33 cellular contexts compared by ENCODE assay signal in the genomic region with DNA sequence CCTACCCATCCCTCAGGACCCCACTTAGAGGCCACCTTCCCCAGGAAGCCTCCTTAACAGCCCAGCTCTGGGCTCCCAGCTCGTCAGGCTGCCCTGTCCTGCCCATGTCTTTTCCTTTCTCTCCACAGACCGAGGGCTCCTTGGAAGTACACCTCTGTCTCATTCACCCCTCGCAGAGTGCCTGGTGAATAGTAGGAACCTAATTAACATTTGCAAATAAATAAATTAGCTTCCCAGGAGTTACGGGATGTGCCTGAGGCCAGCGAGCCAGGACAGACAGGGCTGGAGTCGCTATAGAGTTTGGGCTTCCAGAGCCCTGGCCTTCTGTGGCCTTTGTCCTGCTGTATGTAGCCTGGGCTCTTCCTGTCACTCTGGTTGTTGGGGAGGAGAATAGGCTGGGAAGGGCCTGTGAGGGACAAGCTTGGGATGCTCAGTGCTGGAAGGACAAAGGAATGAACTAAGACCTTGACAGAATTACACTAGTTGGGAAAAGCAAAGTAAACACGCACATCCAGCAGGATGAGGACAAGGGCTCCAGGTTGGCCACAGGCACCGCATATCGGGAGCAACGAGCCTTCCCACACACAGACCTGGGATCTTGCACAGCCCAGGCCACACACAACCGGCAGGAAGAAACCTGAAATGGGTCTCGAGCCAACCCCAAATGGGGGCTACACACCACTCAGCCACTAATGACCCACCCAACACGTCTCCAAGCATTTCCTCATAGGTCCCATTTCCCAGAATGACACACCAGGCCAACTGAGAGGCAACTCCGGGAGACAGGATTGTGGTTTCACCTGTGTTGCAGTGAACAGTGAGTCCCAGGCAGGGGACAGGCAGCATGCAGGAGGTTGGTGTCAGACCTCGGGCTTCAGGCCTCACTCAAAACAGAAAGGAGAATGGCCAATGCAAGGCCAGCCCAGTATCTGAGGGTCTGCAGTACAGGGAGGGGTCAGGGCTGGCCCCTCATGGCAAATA. TPM values are rescaled to one million over a fixed set of nuclear protein-coding genes. Genes with fewer than 3 reads are reported as not detected.
DNase-seq lines count a peak whose midpoint lies in the region; ATAC-seq and TF ChIP-seq lines count a peak whose summit lies in the region.
"Had no signal": no experiment of that assay in that cellular context is flagged by ENCODE, and none has a peak within 500 bp of the region (broad histone marks: within the 10 kb centered on the region; RNA-seq: fewer than 3 reads in every experiment).

No MANE protein-coding gene starts in this region.

- H3K36me3 ChIP-seq in HUES6 (ENCODE audit: control insufficient read depth, insufficient read depth, low read length) (peaks cover 6% of the 10 kb centered on the region; the same call in 1 of the 2 replicates), osteoblast (ENCODE audit: insufficient read depth, low read length) (no peaks in the 10 kb centered on the region)
- H3K36me3 ChIP-seq: cardiac muscle cell, uterus had no signal

- H3K27ac ChIP-seq in HUES6 (ENCODE audit: low read depth, low read length): 0 out of 2 replicates have a peak overlapping the region, but pooled peaks have one; percentile 28
- no peak overlapping the region for H3K27ac ChIP-seq in osteoblast (ENCODE audit: low read depth, low read length)
- H3K27ac ChIP-seq: ascending aorta, cardiac muscle cell, left ventricle myocardium inferior, testis, uterus had no signal

- H3K4me3 ChIP-seq in HUES6 (ENCODE audit: low read depth, low read length) (no peak overlapping the region), osteoblast (ENCODE audit: insufficient read depth, low read length) (no peak overlapping the region)
- H3K4me3 ChIP-seq: ascending aorta, cardiac muscle cell, left ventricle myocardium inferior, testis, uterus had no signal

- H3K4me1 Mint-ChIP-seq in endothelial cell (ENCODE audit: unreplicated experiment): peaks cover 18% of the 10 kb centered on the region

- H3K4me2 ChIP-seq in osteoblast (ENCODE audit: insufficient read depth, low read length): no peak overlapping the region

- intact Hi-C loops in posterior vena cava (cut with DNase I): no loop called here

- no peaks in the 10 kb centered on the region for H3K9me3 Mint-ChIP-seq in endothelial cell (ENCODE audit: unreplicated experiment)
- H3K9me3 Mint-ChIP-seq: activated CD4-positive, alpha-beta memory T cell treated with anti-CD3 and anti-CD28 coated beads for 36 hours; activated naive CD8-positive, alpha-beta T cell treated with anti-CD3 and anti-CD28 coated beads for 36 hours; mesothelial cell of epicardium; naive B cell had no signal

- H3K79me2 ChIP-seq in osteoblast (ENCODE audit: insufficient read depth, low read length): no peaks in the 10 kb centered on the region

- no peaks in the 10 kb centered on the region for H4K20me1 ChIP-seq in osteoblast (ENCODE audit: insufficient read depth, low read length)

- no peak for ATAC-seq in HG02759 (IDR thresholded peaks at IDR 0.05; ENCODE audit: unreplicated experiment)
- ATAC-seq: activated CD4-positive, CD25-positive, alpha-beta regulatory T cell treated with anti-CD3 and anti-CD28 coated beads, Interleukin-2, amount 50 U/mL, for 24 hours; esophagus mucosa had no signal

- peaks cover 2% of the 10 kb centered on the region for H3K27me3 Mint-ChIP-seq in endothelial cell (ENCODE audit: unreplicated experiment)
- H3K27me3 Mint-ChIP-seq: activated CD4-positive, alpha-beta memory T cell treated with anti-CD3 and anti-CD28 coated beads for 36 hours; activated naive CD8-positive, alpha-beta T cell treated with anti-CD3 and anti-CD28 coated beads for 36 hours; naive B cell had no signal

- no peak overlapping the region for H2AFZ ChIP-seq in osteoblast (ENCODE audit: low read length)

- H3K9me3 ChIP-seq in HUES6 (ENCODE audit: control insufficient read depth, insufficient read depth, low read depth, low read length): no peaks in the 10 kb centered on the region
- H3K9me3 ChIP-seq in osteoblast (ENCODE audit: low read depth, low read length): no peaks in the 10 kb centered on the region
- H3K9me3 ChIP-seq: ascending aorta, left ventricle myocardium inferior, testis, uterus had no signal

- no peak overlapping the region for H3K9ac ChIP-seq in HUES6 (ENCODE audit: low read length)

- peaks cover 10% of the 10 kb centered on the region for H3K36me3 Mint-ChIP-seq in endothelial cell (ENCODE audit: low read depth, unreplicated experiment)

- peak; percentile 3 for DNase-seq in activated CD8-positive, alpha-beta memory T cell treated with anti-CD3 and anti-CD28 coated beads, Interleukin-2, amount 50 U/mL, for 4 hours
- DNase-seq in activated CD8-positive, alpha-beta memory T cell treated with anti-CD3 and anti-CD28 coated beads for 24 hours: no peak
- DNase-seq in endothelial cell (ENCODE audit: low spot score): no peak
- peak; percentile 51 for DNase-seq in posterior vena cava (ENCODE audit: low spot score)
- DNase-seq in osteoblast (ENCODE audit: insufficient read length, low spot score, missing footprints): no peak
- DNase-seq in DMS 273 (lab: John Stamatoyannopoulos, UW; ENCODE audit: unreplicated experiment): no peak
- DNase-seq: 8988T; activated CD4-positive, alpha-beta memory T cell treated with anti-CD3 and anti-CD28 coated beads for 36 hours; activated CD8-positive, alpha-beta memory T cell treated with anti-CD3 and anti-CD28 coated beads, Interleukin-2, amount 50 U/mL, for 48 hours; activated naive CD8-positive, alpha-beta T cell treated with anti-CD3 and anti-CD28 coated beads for 36 hours; C1 segment of cervical spinal cord; glutamatergic neuron; left ventricle myocardium inferior; MV-4-11; naive B cell; NCI-H1436; NCI-H2081 treated with DMSO at 0.1 percent for 48 hours; NCI-H2227 treated with DMSO at 0.1 percent for 48 hours; NCI-H526 treated with DMSO at 0.1 percent for 48 hours; NK-92 treated with Interleukin-12 subunit alpha and Interleukin-12 subunit beta, amount 100 ng/mL, for 24 hours; occipital lobe; Right ventricle myocardium superior; stimulated activated naive CD4-positive, alpha-beta T cell treated with Interleukin-2 at 50 U/mL for 16 hours; T-helper 2 cell; testis; uterus had no signal

- H3K27me3 ChIP-seq in HUES6 (ENCODE audit: control insufficient read depth, insufficient read depth, low read length) (no peaks in the 10 kb centered on the region), osteoblast (ENCODE audit: insufficient read depth, low read length) (no peaks in the 10 kb centered on the region)
- H3K27me3 ChIP-seq: ascending aorta, cardiac muscle cell, testis, uterus had no signal

- H3K4me1 ChIP-seq in HUES6 (ENCODE audit: control insufficient read depth, insufficient read depth, low read length): peaks cover 19% of the 10 kb centered on the region
- peaks cover 2% of the 10 kb centered on the region for H3K4me1 ChIP-seq in osteoblast (ENCODE audit: insufficient read depth, low read length)
- H3K4me1 ChIP-seq: ascending aorta, testis, uterus had no signal

- peak overlapping the region; percentile 14 for H3K27ac Mint-ChIP-seq in endothelial cell (ENCODE audit: unreplicated experiment)
- H3K27ac Mint-ChIP-seq: activated CD4-positive, alpha-beta memory T cell treated with anti-CD3 and anti-CD28 coated beads for 36 hours; activated naive CD8-positive, alpha-beta T cell treated with anti-CD3 and anti-CD28 coated beads for 36 hours; mesothelial cell of epicardium had no signal

- no peak overlapping the region for H3K4me3 Mint-ChIP-seq in endothelial cell (ENCODE audit: unreplicated experiment)
- H3K4me3 Mint-ChIP-seq: activated CD4-positive, alpha-beta memory T cell treated with anti-CD3 and anti-CD28 coated beads for 36 hours; activated naive CD8-positive, alpha-beta T cell treated with anti-CD3 and anti-CD28 coated beads for 36 hours; mesothelial cell of epicardium; naive B cell had no signal

- TF ChIP-seq CTCF in endothelial cell (IDR thresholded peaks at IDR 0.05; ENCODE audit: unreplicated experiment) (no peak), osteoblast (IDR thresholded peaks at IDR 0.05; ENCODE audit: extremely low read depth, low read depth, low read length) (no peak)

RNA-seq across cellular contexts. Expression of a gene that starts 9.7 kb away (rescaled TPM):
- total RNA-seq in endothelial cell (ENCODE audit: unreplicated experiment) (33.6 TPM), posterior vena cava (10 to 100 TPM; 36.1 to 48.1 TPM), osteoblast (24.8 and 29.7 TPM in 2 replicates)

RNA-seq across cellular contexts. Expression of a gene that starts 52.0 kb away (rescaled TPM):
- total RNA-seq in endothelial cell (ENCODE audit: unreplicated experiment) (96.8 TPM), posterior vena cava (100 to 1,000 TPM; 116 to 124 TPM), osteoblast (51.0 and 51.6 TPM in 2 replicates)

Comparison
In these comparisons a context has a peak if more than half of its experiments do, and no peak if none do; other contexts are left out.
1. DNase-seq: peak in activated CD8-positive, alpha-beta memory T cell treated with anti-CD3 and anti-CD28 coated beads, Interleukin-2, amount 50 U/mL, for 4 hours (single experiment) and posterior vena cava (single experiment); none in activated CD8-positive, alpha-beta memory T cell treated with anti-CD3 and anti-CD28 coated beads for 24 hours (single experiment), endothelial cell (single experiment), osteoblast (single experiment) and DMS 273 (single experiment).